ENCODE assay signal across 8 cellular contexts in the genomic region with DNA sequence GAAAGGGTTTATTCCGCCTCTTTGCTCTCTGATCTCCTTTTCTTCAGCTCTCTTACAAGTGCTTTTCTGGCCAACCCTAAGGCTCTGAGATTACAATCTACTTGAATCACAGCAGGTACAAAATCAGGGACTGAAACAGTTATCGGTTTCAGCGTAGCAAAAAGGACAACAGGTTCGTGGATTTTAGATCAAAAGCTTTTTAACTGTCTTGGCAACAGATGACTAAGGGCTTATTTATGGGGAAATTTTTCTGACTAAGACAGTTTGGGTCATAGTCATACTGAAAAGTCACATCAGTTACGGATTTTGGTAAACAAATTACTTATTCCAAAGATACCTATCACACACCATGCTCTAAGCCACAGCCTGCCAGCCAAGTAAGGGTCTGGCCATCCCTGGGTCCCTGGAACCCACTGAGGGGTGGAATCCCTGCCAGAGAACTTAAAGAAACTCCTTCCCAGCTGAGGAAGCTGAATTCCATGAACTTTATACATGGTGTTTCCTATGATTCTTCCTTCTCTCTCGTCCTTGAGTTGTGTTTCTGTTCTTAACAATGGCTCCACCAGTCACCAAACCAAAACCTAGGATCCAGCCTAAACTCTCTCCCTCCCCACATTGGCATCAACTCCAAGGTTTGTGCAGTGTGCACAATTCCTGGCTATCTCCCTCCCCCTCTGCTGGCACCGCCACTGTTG.
DNase-seq lines count a peak whose midpoint lies in the region; ATAC-seq and TF ChIP-seq lines count a peak whose summit lies in the region.

No MANE protein-coding gene starts in this region.

- H3K27me3 ChIP-seq in left ventricle myocardium inferior (ENCODE audit: low read depth): no peaks in the 10 kb centered on the region
- H3K27me3 ChIP-seq in SJCRH30: no peaks in the 10 kb centered on the region

- H3K27ac Mint-ChIP-seq in effector memory CD8-positive, alpha-beta T cell: peak overlapping the region; percentile 81 to 95
- no peak overlapping the region for H3K27ac Mint-ChIP-seq in osteocyte (ENCODE audit: unreplicated experiment)

- H3K27ac ChIP-seq in left ventricle myocardium inferior (replicated peaks): peak overlapping the region; percentile 57
- no peak overlapping the region for H3K27ac ChIP-seq in SJCRH30

- H3K27me3 Mint-ChIP-seq in effector memory CD8-positive, alpha-beta T cell: no peaks in the 10 kb centered on the region
- no peaks in the 10 kb centered on the region for H3K27me3 Mint-ChIP-seq in osteocyte (ENCODE audit: unreplicated experiment)

- H3K9me3 ChIP-seq in left ventricle myocardium inferior (replicated peaks): peaks cover 5% of the 10 kb centered on the region
- H3K9me3 ChIP-seq in SJCRH30 (replicated peaks): no peaks in the 10 kb centered on the region

- peak overlapping the region; percentile 81 to 91 for H3K4me3 Mint-ChIP-seq in effector memory CD8-positive, alpha-beta T cell
- H3K4me3 Mint-ChIP-seq in osteocyte (ENCODE audit: unreplicated experiment): peak overlapping the region; percentile 93

- H3K4me1 ChIP-seq in left ventricle myocardium inferior (peaks cover 25% of the 10 kb centered on the region), SJCRH30 (peaks cover 19% of the 10 kb centered on the region)

- peaks cover 32 to 33% of the 10 kb centered on the region in 2 donors for H3K4me1 Mint-ChIP-seq in effector memory CD8-positive, alpha-beta T cell (ENCODE audit: low read depth in 2 of 2)
- peaks cover 31% of the 10 kb centered on the region for H3K4me1 Mint-ChIP-seq in osteocyte (ENCODE audit: unreplicated experiment)

- TF ChIP-seq CTCF in left ventricle myocardium inferior (IDR thresholded peaks at IDR 0.05; ENCODE audit: borderline replicate concordance): no peak
- TF ChIP-seq CTCF in osteocyte (IDR thresholded peaks at IDR 0.05): no peak

- H3K4me3 ChIP-seq in left ventricle myocardium inferior: peak overlapping the region; percentile 69
- peak overlapping the region; percentile 63 for H3K4me3 ChIP-seq in SJCRH30

- peaks cover 41% of the 10 kb centered on the region for H3K36me3 Mint-ChIP-seq in effector memory CD8-positive, alpha-beta T cell (ENCODE audit: insufficient read depth)
- peaks cover 6% of the 10 kb centered on the region for H3K36me3 Mint-ChIP-seq in osteocyte (ENCODE audit: unreplicated experiment)

- H3K36me3 ChIP-seq in left ventricle myocardium inferior (no peaks in the 10 kb centered on the region), SJCRH30 (no peaks in the 10 kb centered on the region)

- DNase-seq in left ventricle myocardium inferior: no peak
- DNase-seq in Right ventricle myocardium superior: no peak
- no peak for DNase-seq in SJCRH30
- no peak for DNase-seq in effector memory CD8-positive, alpha-beta T cell
- peak; percentile 56 for DNase-seq in osteocyte (ENCODE audit: extremely low spot score, unreplicated experiment)
- no peak for DNase-seq in NCI-H1417 (lab: John Stamatoyannopoulos, UW)
- DNase-seq in mucosa of gallbladder (ENCODE audit: low spot score): no peak

- ATAC-seq in Right ventricle myocardium superior (ENCODE audit: poor library complexity) (no peak), HG02885 (IDR thresholded peaks at IDR 0.05; ENCODE audit: poor library complexity, unreplicated experiment) (peak; percentile 33)
- ATAC-seq in effector memory CD8-positive, alpha-beta T cell (replicated peaks): peak; percentile 13

- H3K9me3 Mint-ChIP-seq in effector memory CD8-positive, alpha-beta T cell: no peaks in the 10 kb centered on the region
- no peaks in the 10 kb centered on the region for H3K9me3 Mint-ChIP-seq in osteocyte (ENCODE audit: unreplicated experiment)

- intact Hi-C loops in left ventricle myocardium inferior (cut with micrococcal nuclease): loop anchor here (10.0 kb wide), 1 partner anchor 149 kb away; no protein-coding TSS in a partner anchor
- intact Hi-C loops in Right ventricle myocardium superior (cut with DNase I): no loop called here
